Comparison of ENCODE assay signal across 1 cellular context in the genomic region with DNA sequence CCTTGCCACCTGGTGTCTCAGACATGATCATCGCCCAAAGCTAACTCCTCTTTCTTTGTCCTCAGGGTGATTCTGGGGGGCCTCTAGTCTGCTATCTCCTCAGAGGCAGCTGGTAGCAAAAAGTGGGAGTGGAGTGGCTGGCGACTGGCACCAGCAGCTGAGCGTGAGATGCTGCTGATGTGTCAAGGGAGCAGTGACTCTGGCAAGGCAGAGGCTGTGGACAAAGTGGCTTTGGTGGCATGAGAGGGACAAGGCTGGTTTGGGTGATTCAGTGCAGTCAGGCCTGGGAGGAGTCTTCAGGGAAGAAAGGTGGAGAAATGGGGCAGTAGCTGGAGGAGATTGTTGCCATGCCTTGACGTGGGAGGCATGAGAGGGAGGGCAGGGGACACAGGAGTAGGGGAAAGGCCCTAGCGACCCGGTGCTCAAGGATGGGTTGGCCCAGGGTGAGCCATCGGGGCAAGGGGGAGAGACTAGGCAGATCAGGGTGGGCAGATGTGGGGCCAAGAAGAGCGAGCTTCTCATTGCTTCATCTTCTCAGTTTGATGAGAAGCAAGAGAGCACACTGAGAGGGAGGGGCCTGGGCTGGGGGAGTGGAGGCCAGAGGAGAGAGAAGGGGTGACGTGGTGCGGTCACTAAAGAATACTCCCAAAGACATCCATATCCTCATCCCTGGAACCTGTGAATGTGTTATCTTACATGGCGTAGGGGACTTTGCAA.
TF ChIP-seq lines count a peak whose summit lies in the region.

No MANE protein-coding gene starts in this region.

TF ChIP-seq in IMR-90, 13 proteins besides CTCF, POLR2A, EP300 and RAD21:
- TF ChIP-seq MAFK (IDR thresholded peaks at IDR 0.05; ENCODE audit: low read depth, low read length) (no peak), NFE2L2 (IDR thresholded peaks at IDR 0.05; ENCODE audit: low read depth, low read length) (no peak), FOS (IDR thresholded peaks at IDR 0.05; ENCODE audit: low read depth, low read length) (no peak), MXI1 (IDR thresholded peaks at IDR 0.05; ENCODE audit: borderline replicate concordance, low read depth, low read length) (no peak), SMC3 (IDR thresholded peaks at IDR 0.05; ENCODE audit: low read depth, low read length) (no peak), USF2 (IDR thresholded peaks at IDR 0.05; ENCODE audit: low read depth, low read length) (no peak), CHD1 (IDR thresholded peaks at IDR 0.05; ENCODE audit: low read depth, low read length) (no peak), MAZ (IDR thresholded peaks at IDR 0.05; ENCODE audit: borderline replicate concordance, low read depth, low read length) (no peak), RFX5 (IDR thresholded peaks at IDR 0.05; ENCODE audit: low read depth, low read length) (no peak), CEBPB (IDR thresholded peaks at IDR 0.05; ENCODE audit: low read depth, low read length) (no peak), RCOR1 (IDR thresholded peaks at IDR 0.05; ENCODE audit: insufficient replicate concordance, low read length) (no peak), ELK1 (IDR thresholded peaks at IDR 0.05; ENCODE audit: borderline replicate concordance, low read depth, low read length) (no peak), BHLHE40 (IDR thresholded peaks at IDR 0.05; ENCODE audit: low read depth, low read length) (no peak)
